In genomic region chr14:63426838-63427237, GRCh38 we compare ENCODE assay signal across 19 cellular contexts.
DNase-seq lines count a peak whose midpoint lies in the region; ATAC-seq, FAIRE-seq and TF ChIP-seq lines count a peak whose summit lies in the region.
"Had no signal": no experiment of that assay in that cellular context is flagged by ENCODE, and none has a peak within 500 bp of the region (broad histone marks: within the 10 kb centered on the region; RNA-seq: fewer than 3 reads in every experiment).

No MANE protein-coding gene starts in this region.

- H3K4me1 Mint-ChIP-seq in T-cell, result peaks cover 0 to 18% (median 12%) of the 10 kb centered on the region in 3 donors
- no peaks in the 10 kb centered on the region for H3K4me1 Mint-ChIP-seq in activated naive CD4-positive, alpha-beta T cell treated with anti-CD3 and anti-CD28 coated beads, Interleukin-2, amount 10 ng/mL, durations not matched to agents 7 days and 5 days

- no peaks in the 10 kb centered on the region for H3K9me3 Mint-ChIP-seq in T-cell
- no peaks in the 10 kb centered on the region for H3K9me3 Mint-ChIP-seq in activated naive CD4-positive, alpha-beta T cell treated with anti-CD3 and anti-CD28 coated beads, Interleukin-2, amount 10 ng/mL, durations not matched to agents 7 days and 5 days
- H3K9me3 Mint-ChIP-seq: CD4-positive, alpha-beta T cell; GM23338 had no signal

- no peak overlapping the region for H3K27ac Mint-ChIP-seq in T-cell
- no peak overlapping the region for H3K27ac Mint-ChIP-seq in activated naive CD4-positive, alpha-beta T cell treated with anti-CD3 and anti-CD28 coated beads, Interleukin-2, amount 10 ng/mL, durations not matched to agents 7 days and 5 days
- H3K27ac Mint-ChIP-seq: CD4-positive, alpha-beta T cell; GM23338 had no signal

- peaks cover 11% of the 10 kb centered on the region for H3K36me3 Mint-ChIP-seq in T-cell
- H3K36me3 Mint-ChIP-seq in activated naive CD4-positive, alpha-beta T cell treated with anti-CD3 and anti-CD28 coated beads, Interleukin-2, amount 10 ng/mL, durations not matched to agents 7 days and 5 days, result peaks cover 1% of the 10 kb centered on the region

- H3K4me1 ChIP-seq in HAP-1, result peaks cover 7% of the 10 kb centered on the region
- H3K4me1 ChIP-seq: Caco-2 had no signal

- no peak for TF ChIP-seq CTCF in fibroblast of mammary gland (conservative IDR thresholded peaks at IDR 0.05; ENCODE audit: control insufficient read depth, insufficient read depth, low read depth, low read length)

- FAIRE-seq in HTR-8/SVneo (lab: Jason Lieb, UNC), result peak; percentile 51
- FAIRE-seq: A204.1, D721Med, GM12892, GM18507, K562 had no signal

- no peaks in the 10 kb centered on the region for H3K27me3 ChIP-seq in HAP-1 (ENCODE audit: low read depth)

- no peaks in the 10 kb centered on the region for H3K9me3 ChIP-seq in HAP-1
- H3K9me3 ChIP-seq: Caco-2 had no signal

- CTCF ChIA-PET in T-cell (lab: Charles Lee), result interaction anchor here in 1 of 2 donors (0.7 kb wide), 1 partner anchor 255 kb away, joined by 3 read pairs; no protein-coding TSS in a partner anchor
- CTCF ChIA-PET in activated naive CD4-positive, alpha-beta T cell treated with anti-CD3 and anti-CD28 coated beads, Interleukin-2, amount 10 ng/mL, durations not matched to agents 7 days and 5 days (lab: Charles Lee), result interaction anchor here (0.6 kb wide), 1 partner anchor 52 kb away, joined by 3 read pairs; no protein-coding TSS in a partner anchor

- in situ Hi-C loops in HAP-1 (cut with MboI; ENCODE audit: low sequenced_read_pairs), result no loop called here

- no peaks in the 10 kb centered on the region for H3K36me3 ChIP-seq in HAP-1 (replicated peaks)

- H3K4me3 ChIP-seq in HAP-1 (no peak overlapping the region), fibroblast of mammary gland (ENCODE audit: control insufficient read depth, low read depth, low read length) (no peak overlapping the region)
- H3K4me3 ChIP-seq: GM23338, K562 had no signal

- H3K4me3 Mint-ChIP-seq in T-cell, result no peak overlapping the region
- no peak overlapping the region for H3K4me3 Mint-ChIP-seq in activated naive CD4-positive, alpha-beta T cell treated with anti-CD3 and anti-CD28 coated beads, Interleukin-2, amount 10 ng/mL, durations not matched to agents 7 days and 5 days
- H3K4me3 Mint-ChIP-seq: CD4-positive, alpha-beta T cell; GM23338 had no signal

- no peaks in the 10 kb centered on the region for H3K27me3 Mint-ChIP-seq in T-cell
- no peaks in the 10 kb centered on the region for H3K27me3 Mint-ChIP-seq in activated naive CD4-positive, alpha-beta T cell treated with anti-CD3 and anti-CD28 coated beads, Interleukin-2, amount 10 ng/mL, durations not matched to agents 7 days and 5 days
- H3K27me3 Mint-ChIP-seq: CD4-positive, alpha-beta T cell had no signal

- POLR2A ChIA-PET in T-cell (lab: Charles Lee), result no interaction called here

- DNase-seq in HAP-1 (ENCODE audit: low spot score in 2 of 2) (peak; percentile 27 to 48), HTR-8/SVneo (ENCODE audit: insufficient read length, low spot score) (no peak), fibroblast of mammary gland (ENCODE audit: low read depth) (peak; percentile 15), renal cortical epithelial cell (ENCODE audit: low read depth) (peak; percentile 4), T-cell (no peak), OCI-M1 (lab: John Stamatoyannopoulos, UW) (no peak)
- DNase-seq in activated naive CD4-positive, alpha-beta T cell treated with anti-CD3 and anti-CD28 coated beads, Interleukin-2, amount 10 ng/mL, durations not matched to agents 7 days and 5 days, result no peak
- DNase-seq: AML-193; Caco-2; CD4-positive, alpha-beta T cell; GDM1; H7; IMR-90 had no signal

- ATAC-seq in T-cell (replicated peaks in 1 of 4), result no peak
- ATAC-seq: GM23338, K562 had no signal

Comparison
In these comparisons a context has a peak if more than half of its experiments do, and no peak if none do; other contexts are left out.
1. DNase-seq: peak in HAP-1 (2 of 2), fibroblast of mammary gland (single experiment) and renal cortical epithelial cell (single experiment); none in HTR-8/SVneo (single experiment), T-cell (0 of 34), activated naive CD4-positive, alpha-beta T cell treated with anti-CD3 and anti-CD28 coated beads, Interleukin-2, amount 10 ng/mL, durations not matched to agents 7 days and 5 days (single experiment) and OCI-M1 (single experiment).